9 cellular contexts compared by ENCODE assay signal in genomic region chr5:24642022-24642421, GRCh38. TPM values are rescaled to one million over a fixed set of nuclear protein-coding genes. Genes with fewer than 3 reads are reported as not detected.
DNase-seq lines count a peak whose midpoint lies in the region; ATAC-seq, FAIRE-seq and TF ChIP-seq lines count a peak whose summit lies in the region.
"Had no signal": no experiment of that assay in that cellular context is flagged by ENCODE, and none has a peak within 500 bp of the region (broad histone marks: within the 10 kb centered on the region; RNA-seq: fewer than 3 reads in every experiment).

No MANE protein-coding gene starts in this region.

- intact Hi-C loops in ovary (cut with DNase I): no loop called here

- H3K23me2 ChIP-seq in H9 (ENCODE audit: insufficient read length, low read depth, low read length, poor library complexity, severe bottlenecking): no peaks in the 10 kb centered on the region

- H3K23ac ChIP-seq in H9 (ENCODE audit: insufficient read length, low read depth, low read length): no peak overlapping the region

- H3K4me1 ChIP-seq in A549: no peaks in the 10 kb centered on the region
- H3K4me1 ChIP-seq in H9 (ENCODE audit: insufficient read depth, low read length): no peaks in the 10 kb centered on the region
- H3K4me1 ChIP-seq in OCI-LY3 (ENCODE audit: low read length): no peaks in the 10 kb centered on the region
- H3K4me1 ChIP-seq in ovary (ENCODE audit: insufficient read depth): no peaks in the 10 kb centered on the region

- H3K36me3 ChIP-seq in OCI-LY3 (replicated peaks; ENCODE audit: low read depth, low read length): no peaks in the 10 kb centered on the region
- no peaks in the 10 kb centered on the region for H3K36me3 ChIP-seq in ovary

- TF ChIP-seq CTCF in A549 (IDR thresholded peaks at IDR 0.05) (peak; percentile 54), H9 (conservative IDR thresholded peaks at IDR 0.05) (peak; percentile 67), OCI-LY3 (IDR thresholded peaks at IDR 0.05; ENCODE audit: low read depth, low read length) (peak; percentile 55), fibroblast of pulmonary artery (IDR thresholded peaks at IDR 0.05; ENCODE audit: low read length, missing control alignments) (peak; percentile 49), ovary (IDR thresholded peaks at IDR 0.05) (no peak)

- no peak overlapping the region for H3K27ac Mint-ChIP-seq in H9

- no peaks in the 10 kb centered on the region for H3K36me3 Mint-ChIP-seq in H9 (ENCODE audit: insufficient read depth in 1 of 3, low read depth in 3 of 3)

- peak; percentile 73 to 84 for ATAC-seq in A549
- no peak for ATAC-seq in HG03460 (IDR thresholded peaks at IDR 0.05; ENCODE audit: unreplicated experiment)
- no peak for ATAC-seq in GM19023 (IDR thresholded peaks at IDR 0.05; ENCODE audit: unreplicated experiment)
- no peak for ATAC-seq in GM19395 (IDR thresholded peaks at IDR 0.05; ENCODE audit: unreplicated experiment)

- H3K56ac ChIP-seq in H9 (ENCODE audit: insufficient read length, low read depth, low read length): no peak overlapping the region

- H2BK12ac ChIP-seq in H9 (ENCODE audit: insufficient read length, low read depth, low read length): no peak overlapping the region

- no peak overlapping the region for H3K9ac ChIP-seq in H9 (ENCODE audit: extremely low read depth, insufficient read length, low read length)
- no peak overlapping the region for H3K9ac ChIP-seq in OCI-LY3 (ENCODE audit: low read length)

- CTCF ChIA-PET in A549 (lab: Yijun Ruan, JAX): no interaction called here

- POLR2A ChIA-PET in A549 (lab: Yijun Ruan, JAX): no interaction called here

- no peaks in the 10 kb centered on the region for H4K20me1 ChIP-seq in H9 (ENCODE audit: control insufficient read depth, insufficient read depth, insufficient read length)
- no peaks in the 10 kb centered on the region for H4K20me1 ChIP-seq in OCI-LY3 (ENCODE audit: insufficient read depth, low read length)

- no peak overlapping the region for H2AFZ ChIP-seq in H9 (ENCODE audit: low read length)
- H2AFZ ChIP-seq in OCI-LY3 (ENCODE audit: low read depth, low read length): no peak overlapping the region

- H2BK20ac ChIP-seq in H9 (ENCODE audit: low read depth, low read length, poor library complexity, severe bottlenecking): no peak overlapping the region

- H3K4me2 ChIP-seq in A549 (no peak overlapping the region), H9 (ENCODE audit: insufficient read depth, insufficient read length, low read length) (no peak overlapping the region), OCI-LY3 (ENCODE audit: low read length) (no peak overlapping the region)

- no peak overlapping the region for H2BK5ac ChIP-seq in H9 (ENCODE audit: insufficient read length, low read length)

- H4K8ac ChIP-seq in H9 (replicated peaks; ENCODE audit: insufficient read length, low read depth, low read length): no peak overlapping the region

- H3K4me3 ChIP-seq in A549: no peak overlapping the region
- H3K4me3 ChIP-seq in OCI-LY3 (ENCODE audit: low read length): no peak overlapping the region
- H3K4me3 ChIP-seq in fibroblast of pulmonary artery (replicated peaks; ENCODE audit: low read depth, low read length): no peak overlapping the region
- no peak overlapping the region for H3K4me3 ChIP-seq in ovary

- peak; percentile 63 to 66; a peak in 4 of 5 replicates for TF ChIP-seq RAD21 in A549 (conservative IDR thresholded peaks at IDR 0.05 in 1 of 2, IDR thresholded peaks at IDR 0.05 in 1 of 2)

- H3K4ac ChIP-seq in H9 (ENCODE audit: low read depth, low read length): no peak overlapping the region

- peaks cover 44% of the 10 kb centered on the region for H3K27me3 Mint-ChIP-seq in H9 (ENCODE audit: low read depth)

- no peak overlapping the region for H3K14ac ChIP-seq in H9 (ENCODE audit: insufficient read depth, low read length)

- H3K9me3 Mint-ChIP-seq in H9: no peaks in the 10 kb centered on the region

- H3K27me3 ChIP-seq in H9 (ENCODE audit: insufficient read depth, low read length): no peaks in the 10 kb centered on the region; the same call in 1 of the 2 replicates
- H3K27me3 ChIP-seq in OCI-LY3 (ENCODE audit: low read depth, low read length): no peaks in the 10 kb centered on the region
- no peaks in the 10 kb centered on the region for H3K27me3 ChIP-seq in ovary

- no peak for FAIRE-seq in A549 (lab: Jason Lieb, UNC)
- FAIRE-seq: GM18507 had no signal

- H3K27ac ChIP-seq in A549 (no peak overlapping the region), H9 (ENCODE audit: insufficient read length, low read depth, low read length) (no peak overlapping the region), OCI-LY3 (ENCODE audit: low read length) (no peak overlapping the region), ovary (no peak overlapping the region)

- no peak overlapping the region for H2AK5ac ChIP-seq in H9 (ENCODE audit: insufficient read length, low read length)

- no peak overlapping the region for H3K4me3 Mint-ChIP-seq in H9

- no peak for TF ChIP-seq EP300 in A549 (IDR thresholded peaks at IDR 0.05)
- no peak for TF ChIP-seq EP300 in ovary (IDR thresholded peaks at IDR 0.05)

- DNase-seq in A549 (ENCODE audit: low read depth in 1 of 2, low spot score in 1 of 2) (peak in 1 of 2 experiments; percentile 61), H9 (no peak), fibroblast of pulmonary artery (ENCODE audit: low read depth) (peak; percentile 29), ovary (no peak)

- no peak overlapping the region for H2BK15ac ChIP-seq in H9 (ENCODE audit: low read depth, low read length)

- WGBS in A549 (ENCODE audit: missing lambda C conversion rate): 12% methylated on average over 1 of the region's 1 CpG
- WGBS in H9 (ENCODE audit: extremely low coverage, insufficient read length, low lambda C conversion rate): no CpG with 5 or more reads among the region's 1 CpG
- 0 to 5% (median 2%) methylated on average over 1 of the region's 1 CpG for WGBS in ovary, 3 donors

- H4K91ac ChIP-seq in H9 (ENCODE audit: insufficient read length, low read depth, low read length): no peak overlapping the region

- no peaks in the 10 kb centered on the region for H3K79me1 ChIP-seq in H9 (ENCODE audit: insufficient read depth, low read depth, low read length, poor library complexity, severe bottlenecking)

- H3T11ph ChIP-seq in H9 (ENCODE audit: low read length): no peak overlapping the region

- H3K79me2 ChIP-seq in H9 (ENCODE audit: insufficient read depth, low read length): no peaks in the 10 kb centered on the region
- no peaks in the 10 kb centered on the region for H3K79me2 ChIP-seq in OCI-LY3 (ENCODE audit: low read length)

- no peak for TF ChIP-seq POLR2A in A549 (IDR thresholded peaks at IDR 0.05; ENCODE audit: low read length)
- TF ChIP-seq POLR2A in ovary (IDR thresholded peaks at IDR 0.05): no peak

- no peak overlapping the region for H4K5ac ChIP-seq in H9 (ENCODE audit: insufficient read length, low read depth, low read length)

- H2BK120ac ChIP-seq in H9 (ENCODE audit: low read depth, low read length, poor library complexity, severe bottlenecking): no peak overlapping the region

- peaks cover 25 to 31% of the 10 kb centered on the region in 2 experiments for H3K4me1 Mint-ChIP-seq in H9

- H3K18ac ChIP-seq in H9 (ENCODE audit: insufficient read length, low read depth, low read length): no peak overlapping the region

- H3K9me3 ChIP-seq in A549 (no peaks in the 10 kb centered on the region), H9 (ENCODE audit: control insufficient read depth, low read depth, low read length) (no peaks in the 10 kb centered on the region), OCI-LY3 (ENCODE audit: insufficient read depth, low read length) (no peaks in the 10 kb centered on the region), ovary (no peaks in the 10 kb centered on the region)

TF ChIP-seq in A549, 52 proteins besides CTCF, POLR2A, EP300 and RAD21:
- peak; percentile 56 for TF ChIP-seq SMC3 (IDR thresholded peaks at IDR 0.05)
- no peak for TF ChIP-seq TP53 (CRISPR knock-in tag; IDR thresholded peaks at IDR 0.05)
- TF ChIP-seq MAFK (IDR thresholded peaks at IDR 0.05; ENCODE audit: partially characterized antibody): peak; percentile 98
- TF ChIP-seq JUNB (IDR thresholded peaks at IDR 0.05): no peak
- TF ChIP-seq JUN (IDR thresholded peaks at IDR 0.05): no peak
- no peak for TF ChIP-seq FOSL2 (IDR thresholded peaks at IDR 0.05)
- TF ChIP-seq FOSL2 (CRISPR knock-in tag; IDR thresholded peaks at IDR 0.05): no peak
- TF ChIP-seq ZNF302 (CRISPR knock-in tag; IDR thresholded peaks at IDR 0.05): no peak
- TF ChIP-seq POLR2AphosphoS2 (conservative IDR thresholded peaks at IDR 0.05; ENCODE audit: low read length): no peak

RNA-seq across cellular contexts. Expression of gene CDH10, which starts 2.8 kb away (rescaled TPM):
- polyA plus RNA-seq in A549 (2011; rRNA removed): 0.58 and 1.0 TPM in 2 replicates
- 0.16 and 0.20 TPM in 2 replicates for polyA plus RNA-seq in A549 (2012; cell fraction: cytosol; rRNA removed)
- 0.18 and 0.49 TPM in 2 replicates for polyA plus RNA-seq in A549 (2012; cell fraction: nucleus; rRNA removed)
- 0.38 to 0.63 TPM (median 0.47 TPM) in 3 replicates for polyA plus RNA-seq in A549 (2017; fragmentation: RNase III; extraction: RNeasy Plus Mini Kit Qiagen cat#74134 plus additional on column Dnase treatment)
- 0.29 and 0.58 TPM in 2 replicates for polyA minus RNA-seq in A549 (2011; rRNA and poly(A)+ RNA removed)
- 0.22 and 0.31 TPM in 2 replicates for total RNA-seq in H9 (2021)
- under 1 TPM in 3 of 7 donors, not detected in 4; 0.08 to 0.22 (median 0.15) TPM for total RNA-seq in ovary
- polyA plus RNA-seq in ovary: under 1 TPM in 1 of 2 donors, not detected in 1; 0.10 TPM

Comparison
In these comparisons a context has a peak if more than half of its experiments do, and no peak if none do; other contexts are left out.
1. ATAC-seq: peak in A549 (2 of 2); none in HG03460 (single experiment), GM19023 (single experiment) and GM19395 (single experiment).
2. CTCF ChIP-seq: peak in A549 (single experiment), H9 (single experiment), OCI-LY3 (single experiment) and fibroblast of pulmonary artery (single experiment); none in ovary (0 of 3).